Comparison of ENCODE assay signal across 28 cellular contexts in genomic region chr7:148162808-148163207, GRCh38.
"Had no signal": no experiment of that assay in that cellular context is flagged by ENCODE, and none has a peak within 500 bp of the region (broad histone marks: within the 10 kb centered on the region; RNA-seq: fewer than 3 reads in every experiment).

No MANE protein-coding gene starts in this region.

- H3K4me3 Mint-ChIP-seq: activated B cell treated with CpG ODN at 0.5 μM for 24 hours; activated CD4-positive, alpha-beta memory T cell treated with anti-CD3 and anti-CD28 coated beads for 36 hours; activated CD4-positive, alpha-beta T cell treated with anti-CD3 and anti-CD28 coated beads, Interleukin-2, amount 10 ng/mL, durations not matched to agents 24 days and 14 days; activated CD8-positive, alpha-beta memory T cell treated with anti-CD3 and anti-CD28 coated beads, Interleukin-2, amount 10 ng/mL, durations not matched to agents 7 days and 5 days; activated CD8-positive, alpha-beta T cell treated with anti-CD3 and anti-CD28 coated beads, Interleukin-2, amount 10 ng/mL, durations not matched to agents 7 days and 5 days; activated naive CD8-positive, alpha-beta T cell; activated T-cell treated with anti-CD3 and anti-CD28 coated beads, Interleukin-2, amount 50 U/mL, for 24 hours; activated T-cell treated with anti-CD3 and anti-CD28 coated beads, Interleukin-2, amount 50 U/mL, for 72 hours; T-helper 17 cell; T-helper 2 cell treated with Interferon-gamma antibody and Interleukin-4, amounts not matched to agents 5 μg/mL and 100 μg/mL, for 36 hours had no signal

- H3K27ac ChIP-seq: epithelial cell of prostate, esophagus squamous epithelium, gastroesophageal sphincter, WERI-Rb-1 had no signal

- ATAC-seq: activated CD4-positive, CD25-positive, alpha-beta regulatory T cell treated with anti-CD3 and anti-CD28 coated beads, Interleukin-2, amount 50 U/mL, for 24 hours; activated CD8-positive, alpha-beta memory T cell treated with anti-CD3 and anti-CD28 coated beads, Interleukin-2, amount 10 ng/mL, durations not matched to agents 7 days and 5 days; activated CD8-positive, alpha-beta T cell treated with anti-CD3 and anti-CD28 coated beads, Interleukin-2, amount 10 ng/mL, durations not matched to agents 7 days and 5 days; activated T-cell treated with anti-CD3 and anti-CD28 coated beads, Interleukin-2, amount 50 U/mL, for 72 hours; gastroesophageal sphincter; T-helper 17 cell had no signal

- H3K4me1 ChIP-seq: esophagus squamous epithelium, gastroesophageal sphincter had no signal

- DNase-seq: activated B cell treated with CpG ODN at 0.5 μM for 24 hours; activated CD4-positive, alpha-beta memory T cell treated with anti-CD3 and anti-CD28 coated beads for 36 hours; activated CD4-positive, alpha-beta T cell treated with anti-CD3 and anti-CD28 coated beads, Interleukin-2, amount 10 ng/mL, durations not matched to agents 24 days and 14 days; activated CD8-positive, alpha-beta memory T cell treated with anti-CD3 and anti-CD28 coated beads, Interleukin-2, amount 10 ng/mL, durations not matched to agents 7 days and 5 days; activated CD8-positive, alpha-beta memory T cell treated with anti-CD3 and anti-CD28 coated beads, Interleukin-2, amount 50 U/mL, for 4 hours; activated CD8-positive, alpha-beta T cell treated with anti-CD3 and anti-CD28 coated beads, Interleukin-2, amount 10 ng/mL, durations not matched to agents 7 days and 5 days; activated gamma-delta T cell; activated naive CD4-positive, alpha-beta T cell; activated naive CD4-positive, alpha-beta T cell treated with anti-CD3 and anti-CD28 coated beads, Interleukin-2, amount 50 U/mL, for 16 hours; activated T-cell treated with anti-CD3 and anti-CD28 coated beads, Interleukin-2, amount 50 U/mL, for 24 hours; activated T-cell treated with anti-CD3 and anti-CD28 coated beads, Interleukin-2, amount 50 U/mL, for 72 hours; amniotic stem cell; anterior cingulate cortex; caudate nucleus; cortex of kidney; dermis blood vessel endothelial cell; effector CD4-positive, alpha-beta T cell; esophagus squamous epithelium; foreskin melanocyte; T-helper 1 cell; T-helper 17 cell; T1000; WERI-Rb-1 had no signal

- H3K27ac Mint-ChIP-seq: activated B cell treated with CpG ODN at 0.5 μM for 24 hours; activated CD4-positive, alpha-beta memory T cell treated with anti-CD3 and anti-CD28 coated beads for 36 hours; activated CD4-positive, alpha-beta T cell treated with anti-CD3 and anti-CD28 coated beads, Interleukin-2, amount 10 ng/mL, durations not matched to agents 24 days and 14 days; activated CD8-positive, alpha-beta memory T cell treated with anti-CD3 and anti-CD28 coated beads, Interleukin-2, amount 10 ng/mL, durations not matched to agents 7 days and 5 days; activated CD8-positive, alpha-beta T cell treated with anti-CD3 and anti-CD28 coated beads, Interleukin-2, amount 10 ng/mL, durations not matched to agents 7 days and 5 days; activated naive CD8-positive, alpha-beta T cell; activated T-cell treated with anti-CD3 and anti-CD28 coated beads, Interleukin-2, amount 50 U/mL, for 24 hours; activated T-cell treated with anti-CD3 and anti-CD28 coated beads, Interleukin-2, amount 50 U/mL, for 72 hours; T-helper 17 cell; T-helper 2 cell treated with Interferon-gamma antibody and Interleukin-4, amounts not matched to agents 5 μg/mL and 100 μg/mL, for 36 hours had no signal

- H3K36me3 ChIP-seq: esophagus squamous epithelium, gastroesophageal sphincter, WERI-Rb-1 had no signal

- H3K4me1 Mint-ChIP-seq: activated B cell treated with CpG ODN at 0.5 μM for 24 hours; activated CD4-positive, alpha-beta T cell treated with anti-CD3 and anti-CD28 coated beads, Interleukin-2, amount 10 ng/mL, durations not matched to agents 24 days and 14 days; activated CD8-positive, alpha-beta memory T cell treated with anti-CD3 and anti-CD28 coated beads, Interleukin-2, amount 10 ng/mL, durations not matched to agents 7 days and 5 days had no signal

- H3K27me3 Mint-ChIP-seq: activated CD4-positive, alpha-beta T cell treated with anti-CD3 and anti-CD28 coated beads, Interleukin-2, amount 10 ng/mL, durations not matched to agents 24 days and 14 days; activated CD8-positive, alpha-beta memory T cell treated with anti-CD3 and anti-CD28 coated beads, Interleukin-2, amount 10 ng/mL, durations not matched to agents 7 days and 5 days had no signal

- H3K9me3 ChIP-seq: esophagus squamous epithelium, gastroesophageal sphincter had no signal

- H3K27me3 ChIP-seq: esophagus squamous epithelium, gastroesophageal sphincter had no signal

- H3K9me3 Mint-ChIP-seq: activated B cell treated with CpG ODN at 0.5 μM for 24 hours; activated CD4-positive, alpha-beta memory T cell treated with anti-CD3 and anti-CD28 coated beads for 36 hours; activated CD4-positive, alpha-beta T cell treated with anti-CD3 and anti-CD28 coated beads, Interleukin-2, amount 10 ng/mL, durations not matched to agents 24 days and 14 days; activated T-cell treated with anti-CD3 and anti-CD28 coated beads, Interleukin-2, amount 50 U/mL, for 24 hours; T-helper 2 cell treated with Interferon-gamma antibody and Interleukin-4, amounts not matched to agents 5 μg/mL and 100 μg/mL, for 36 hours had no signal

- H3K4me3 ChIP-seq: esophagus squamous epithelium, gastroesophageal sphincter had no signal

- H3K36me3 Mint-ChIP-seq: activated CD4-positive, alpha-beta memory T cell treated with anti-CD3 and anti-CD28 coated beads for 36 hours; activated CD8-positive, alpha-beta memory T cell treated with anti-CD3 and anti-CD28 coated beads, Interleukin-2, amount 10 ng/mL, durations not matched to agents 7 days and 5 days; activated naive CD8-positive, alpha-beta T cell had no signal
